In the genomic region with DNA sequence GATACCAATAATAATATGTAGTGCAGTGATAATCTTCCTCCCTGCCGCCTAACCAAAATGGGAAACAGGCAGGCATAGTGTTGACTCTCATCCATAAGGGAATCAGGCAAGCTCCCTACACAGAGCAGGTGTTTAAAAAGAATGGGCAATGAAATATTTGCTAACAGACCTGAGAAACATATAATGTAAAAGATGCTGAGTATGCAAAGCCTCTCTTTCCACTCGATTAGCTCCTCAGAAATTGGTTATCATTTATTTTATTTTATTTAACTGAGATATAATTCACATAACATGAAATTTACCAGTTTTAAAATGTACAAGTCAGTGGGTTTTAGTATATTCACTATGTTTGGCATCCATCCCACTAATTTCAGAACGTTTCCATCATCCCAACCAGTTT, we compare ENCODE assay signal across 19 cellular contexts.
DNase-seq lines count a peak whose midpoint lies in the region; ATAC-seq, FAIRE-seq and TF ChIP-seq lines count a peak whose summit lies in the region.
"Had no signal": no experiment of that assay in that cellular context is flagged by ENCODE, and none has a peak within 500 bp of the region (broad histone marks: within the 10 kb centered on the region; RNA-seq: fewer than 3 reads in every experiment).

No MANE protein-coding gene starts in this region.

- TF ChIP-seq EP300 in A549 (IDR thresholded peaks at IDR 0.05), result no peak

- CTCF ChIA-PET in A549 (lab: Yijun Ruan, JAX) (interaction anchor here (0.9 to 1.5 kb wide), 2 partner anchors 11 kb away, joined by 3 to 4 read pairs; no protein-coding TSS in a partner anchor), HEK293 (lab: Yijun Ruan, JAX) (interaction anchor here (1.2 to 1.6 kb wide), 2 partner anchors 9 to 10 kb away, joined by 4 read pairs; no protein-coding TSS in a partner anchor)

- peaks cover 17% of the 10 kb centered on the region for H3K4me1 Mint-ChIP-seq in nephron progenitor cell
- H3K4me1 Mint-ChIP-seq: CD4-positive, alpha-beta memory T cell had no signal

- H3K36me3 Mint-ChIP-seq in nephron progenitor cell (ENCODE audit: low read depth), result peaks cover 28% of the 10 kb centered on the region

- ATAC-seq in A549, result no peak
- ATAC-seq in Right ventricle myocardium superior (ENCODE audit: poor library complexity), result no peak

- TF ChIP-seq POLR2A in A549 (IDR thresholded peaks at IDR 0.05; ENCODE audit: low read length), result no peak

- no peak for TF ChIP-seq CTCF in A549 (IDR thresholded peaks at IDR 0.05)
- TF ChIP-seq CTCF in HEK293 (tag by site-specific recombination; IDR thresholded peaks at IDR 0.05), result no peak
- no peak for TF ChIP-seq CTCF in nephron progenitor cell (IDR thresholded peaks at IDR 0.05)

- no peaks in the 10 kb centered on the region for H3K9me3 ChIP-seq in A549
- H3K9me3 ChIP-seq in HEK293 (ENCODE audit: control insufficient read depth, insufficient read depth, low read depth, low read length), result no peaks in the 10 kb centered on the region; the same call in 1 of the 2 replicates
- H3K9me3 ChIP-seq: HAP-1 had no signal

- no peak overlapping the region for H3K4me3 ChIP-seq in A549
- H3K4me3 ChIP-seq in HEK293 (ENCODE audit: low read depth, low read length), result no peak overlapping the region
- H3K4me3 ChIP-seq: HAP-1 had no signal

- 77% methylated on average over 3 of the region's 3 CpGs for WGBS in A549 (ENCODE audit: missing lambda C conversion rate)

- in situ Hi-C loops in KBM-7 (cut with MboI; ENCODE audit: low pct_unique_long_range_greater_than_20kb, low sequenced_read_pairs), result no loop called here

- H3K4me3 Mint-ChIP-seq in nephron progenitor cell, result no peak overlapping the region
- H3K4me3 Mint-ChIP-seq: CD4-positive, alpha-beta memory T cell had no signal

- POLR2A ChIA-PET in A549 (lab: Yijun Ruan, JAX), result no interaction called here
- POLR2A ChIA-PET in HEK293 (lab: Yijun Ruan, JAX), result no interaction called here

- peaks cover 0 to 8% of the 10 kb centered on the region in 2 experiments; a peak in 2 of 3 replicates for H3K36me3 ChIP-seq in HEK293 (ENCODE audit: control insufficient read depth in 2 of 2, insufficient read depth in 1 of 2, low read length in 2 of 2)
- H3K36me3 ChIP-seq: HAP-1 had no signal

- H3K27ac Mint-ChIP-seq in nephron progenitor cell, result peak overlapping the region; percentile 60
- H3K27ac Mint-ChIP-seq: CD4-positive, alpha-beta memory T cell had no signal

- FAIRE-seq in A549 (lab: Jason Lieb, UNC) (no peak), urothelium cell line (lab: Jason Lieb, UNC) (peak; percentile 20)
- FAIRE-seq: GM12892, H54 had no signal

- no peaks in the 10 kb centered on the region for H3K27me3 Mint-ChIP-seq in nephron progenitor cell (ENCODE audit: low read depth, poor library complexity)
- H3K27me3 Mint-ChIP-seq: CD4-positive, alpha-beta memory T cell had no signal

- H3K4me1 ChIP-seq in A549 (no peaks in the 10 kb centered on the region), HEK293 (ENCODE audit: control insufficient read depth, insufficient read depth, low read length) (no peaks in the 10 kb centered on the region)

- no peak overlapping the region for H3K4me2 ChIP-seq in A549

- H3K27ac ChIP-seq in A549 (no peak overlapping the region), HEK293 (ENCODE audit: extremely low read depth, low read depth, low read length) (no peak overlapping the region)

- intact Hi-C loops in Right ventricle myocardium superior (cut with DNase I), result no loop called here

- DNase-seq in A549 (ENCODE audit: low read depth in 1 of 2, low spot score in 1 of 2) (no peak), nephron progenitor cell (no peak), urothelium cell line (ENCODE audit: low spot score) (no peak), Right ventricle myocardium superior (no peak), KBM-7 (no peak), NCI-H128 (lab: John Stamatoyannopoulos, UW; ENCODE audit: unreplicated experiment) (no peak)
- DNase-seq: 8988T; C1 segment of cervical spinal cord; Calu3; CD4-positive, alpha-beta memory T cell; COR-L47; DMS53; DMS79 treated with DMSO at 0.1 percent for 48 hours; GF-D8; GOT3 had no signal

- peaks cover 3% of the 10 kb centered on the region for H3K9me3 Mint-ChIP-seq in nephron progenitor cell
- H3K9me3 Mint-ChIP-seq: CD4-positive, alpha-beta memory T cell had no signal

- no peak for TF ChIP-seq RAD21 in A549 (conservative IDR thresholded peaks at IDR 0.05 in 1 of 2, IDR thresholded peaks at IDR 0.05 in 1 of 2)

TF ChIP-seq in A549, 52 proteins besides CTCF, POLR2A, EP300 and RAD21:
- TF ChIP-seq BCL3 (IDR thresholded peaks at IDR 0.05) (no peak), MAFK (IDR thresholded peaks at IDR 0.05; ENCODE audit: partially characterized antibody) (peak; percentile 59), SMC3 (IDR thresholded peaks at IDR 0.05) (no peak)

TF ChIP-seq in HEK293, 187 proteins besides CTCF, POLR2A, EP300 and RAD21:
- TF ChIP-seq ZNF621 (tag by site-specific recombination; IDR thresholded peaks at IDR 0.05), result no peak
- TF ChIP-seq MZF1 (tag by site-specific recombination; IDR thresholded peaks at IDR 0.05; ENCODE audit: borderline replicate concordance), result no peak
- no peak for TF ChIP-seq ZFP41 (tag by site-specific recombination; IDR thresholded peaks at IDR 0.05; ENCODE audit: borderline replicate concordance)
- TF ChIP-seq ZNF223 (tag by site-specific recombination; IDR thresholded peaks at IDR 0.05), result no peak
- 0 out of 2 replicates have a peak, but pooled peaks have one; percentile 12 for TF ChIP-seq ZNF664 (tag by site-specific recombination; IDR thresholded peaks at IDR 0.05)
- TF ChIP-seq, protein P1, sequence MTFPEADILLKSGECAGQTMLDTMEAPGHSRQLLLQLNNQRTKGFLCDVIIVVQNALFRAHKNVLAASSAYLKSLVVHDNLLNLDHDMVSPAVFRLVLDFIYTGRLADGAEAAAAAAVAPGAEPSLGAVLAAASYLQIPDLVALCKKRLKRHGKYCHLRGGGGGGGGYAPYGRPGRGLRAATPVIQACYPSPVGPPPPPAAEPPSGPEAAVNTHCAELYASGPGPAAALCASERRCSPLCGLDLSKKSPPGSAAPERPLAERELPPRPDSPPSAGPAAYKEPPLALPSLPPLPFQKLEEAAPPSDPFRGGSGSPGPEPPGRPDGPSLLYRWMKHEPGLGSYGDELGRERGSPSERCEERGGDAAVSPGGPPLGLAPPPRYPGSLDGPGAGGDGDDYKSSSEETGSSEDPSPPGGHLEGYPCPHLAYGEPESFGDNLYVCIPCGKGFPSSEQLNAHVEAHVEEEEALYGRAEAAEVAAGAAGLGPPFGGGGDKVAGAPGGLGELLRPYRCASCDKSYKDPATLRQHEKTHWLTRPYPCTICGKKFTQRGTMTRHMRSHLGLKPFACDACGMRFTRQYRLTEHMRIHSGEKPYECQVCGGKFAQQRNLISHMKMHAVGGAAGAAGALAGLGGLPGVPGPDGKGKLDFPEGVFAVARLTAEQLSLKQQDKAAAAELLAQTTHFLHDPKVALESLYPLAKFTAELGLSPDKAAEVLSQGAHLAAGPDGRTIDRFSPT (tag by site-specific recombination; IDR thresholded peaks at IDR 0.05), result no peak
- no peak for TF ChIP-seq ZNF302 (tag by site-specific recombination; IDR thresholded peaks at IDR 0.05; ENCODE audit: low read depth)
- no peak for TF ChIP-seq ZNF423 (tag by site-specific recombination; IDR thresholded peaks at IDR 0.05)
